ENCODE assay signal across 1 cellular context in genomic region chr1:9267352-9267686, GRCh38.
TF ChIP-seq lines count a peak whose summit lies in the region.

No MANE protein-coding gene starts in this region.

TF ChIP-seq in SK-N-SH, 30 proteins besides CTCF, POLR2A, EP300 and RAD21 (continued from another document):
- TF ChIP-seq REST (IDR thresholded peaks at IDR 0.05; ENCODE audit: low read depth, low read length) (no peak), IRF3 (IDR thresholded peaks at IDR 0.05; ENCODE audit: low read depth, low read length) (no peak), YY1 (IDR thresholded peaks at IDR 0.05; ENCODE audit: low read depth) (no peak), TCF12 (IDR thresholded peaks at IDR 0.05) (no peak), ELF1 (IDR thresholded peaks at IDR 0.05) (no peak), EZH2phosphoT487 (IDR thresholded peaks at IDR 0.05; ENCODE audit: borderline replicate concordance, low read depth) (no peak), SIN3A (IDR thresholded peaks at IDR 0.05; ENCODE audit: borderline replicate concordance, low read depth, low read length) (no peak), USF2 (IDR thresholded peaks at IDR 0.05; ENCODE audit: borderline replicate concordance, low read depth, low read length) (no peak), FOSL2 (IDR thresholded peaks at IDR 0.05; ENCODE audit: borderline replicate concordance, low read depth) (no peak), NFIC (IDR thresholded peaks at IDR 0.05; ENCODE audit: borderline replicate concordance) (no peak), SMC3 (IDR thresholded peaks at IDR 0.05; ENCODE audit: low read depth, low read length) (no peak), PBX3 (IDR thresholded peaks at IDR 0.05) (no peak), FOXM1 (IDR thresholded peaks at IDR 0.05; ENCODE audit: low read depth) (no peak), ZBTB33 (IDR thresholded peaks at IDR 0.05; ENCODE audit: borderline replicate concordance, low read depth) (no peak), RXRA (IDR thresholded peaks at IDR 0.05; ENCODE audit: borderline replicate concordance, low read depth) (no peak), GATA2 (CRISPR knock-in tag; IDR thresholded peaks at IDR 0.05) (no peak), MAX (IDR thresholded peaks at IDR 0.05; ENCODE audit: low read depth) (no peak), JUND (IDR thresholded peaks at IDR 0.05) (no peak), FOXJ3 (CRISPR knock-in tag; IDR thresholded peaks at IDR 0.05) (no peak)
